ENCODE assay signal across 15 cellular contexts in genomic region chr12:106033161-106033675, GRCh38.
DNase-seq lines count a peak whose midpoint lies in the region; ATAC-seq, FAIRE-seq and TF ChIP-seq lines count a peak whose summit lies in the region.
"Had no signal": no experiment of that assay in that cellular context is flagged by ENCODE, and none has a peak within 500 bp of the region (broad histone marks: within the 10 kb centered on the region; RNA-seq: fewer than 3 reads in every experiment).

No MANE protein-coding gene starts in this region.

- no peaks in the 10 kb centered on the region for H3K36me3 ChIP-seq in brain microvascular endothelial cell (replicated peaks)
- H3K36me3 ChIP-seq: Peyer's patch had no signal

- peaks cover 3% of the 10 kb centered on the region for H3K9me3 Mint-ChIP-seq in mesothelial cell of epicardium
- peaks cover 7% of the 10 kb centered on the region for H3K9me3 Mint-ChIP-seq in stimulated activated memory B cell treated with anti-CD40 and anti-IgM and Interleukin-4, amounts not matched to agents 10 μg/mL and 1 μg/mL and 100 μg/mL, for 72 hours

- H3K4me1 Mint-ChIP-seq in mesothelial cell of epicardium = peaks cover 28% of the 10 kb centered on the region
- H3K4me1 Mint-ChIP-seq in stimulated activated memory B cell treated with anti-CD40 and anti-IgM and Interleukin-4, amounts not matched to agents 10 μg/mL and 1 μg/mL and 100 μg/mL, for 72 hours = no peaks in the 10 kb centered on the region

- no peak overlapping the region for H3K4me3 Mint-ChIP-seq in mesothelial cell of epicardium
- no peak overlapping the region for H3K4me3 Mint-ChIP-seq in stimulated activated memory B cell treated with anti-CD40 and anti-IgM and Interleukin-4, amounts not matched to agents 10 μg/mL and 1 μg/mL and 100 μg/mL, for 72 hours

- ATAC-seq in stimulated activated memory B cell treated with anti-CD40 and anti-IgM and Interleukin-4, amounts not matched to agents 10 μg/mL and 1 μg/mL and 100 μg/mL, for 72 hours = peak; percentile 39
- ATAC-seq in GM18505 (IDR thresholded peaks at IDR 0.05; ENCODE audit: unreplicated experiment) = no peak
- ATAC-seq in HG02973 (IDR thresholded peaks at IDR 0.05; ENCODE audit: unreplicated experiment) = no peak
- ATAC-seq: HCT116 had no signal

- no peaks in the 10 kb centered on the region for H3K36me3 Mint-ChIP-seq in mesothelial cell of epicardium
- no peaks in the 10 kb centered on the region for H3K36me3 Mint-ChIP-seq in stimulated activated memory B cell treated with anti-CD40 and anti-IgM and Interleukin-4, amounts not matched to agents 10 μg/mL and 1 μg/mL and 100 μg/mL, for 72 hours

- in situ Hi-C loops in brain microvascular endothelial cell (cut with HindIII; ENCODE audit: low pct_ligation_motif_present, low sequenced_read_pairs) = no loop called here

- H3K27ac ChIP-seq in brain microvascular endothelial cell = peak overlapping the region; percentile 55
- H3K27ac ChIP-seq: HL-60, Peyer's patch had no signal

- no peak overlapping the region for H3K4me3 ChIP-seq in brain microvascular endothelial cell (ENCODE audit: low read depth, low read length)
- H3K4me3 ChIP-seq: Peyer's patch had no signal

- TF ChIP-seq CTCF in brain microvascular endothelial cell (IDR thresholded peaks at IDR 0.05; ENCODE audit: low read depth, low read length, missing control alignments) (no peak), mesothelial cell of epicardium (IDR thresholded peaks at IDR 0.05; ENCODE audit: unreplicated experiment) (no peak)

- H3K27me3 Mint-ChIP-seq in mesothelial cell of epicardium (ENCODE audit: low read depth) = no peaks in the 10 kb centered on the region
- peaks cover 8% of the 10 kb centered on the region for H3K27me3 Mint-ChIP-seq in stimulated activated memory B cell treated with anti-CD40 and anti-IgM and Interleukin-4, amounts not matched to agents 10 μg/mL and 1 μg/mL and 100 μg/mL, for 72 hours

- no peaks in the 10 kb centered on the region for H3K27me3 ChIP-seq in brain microvascular endothelial cell (replicated peaks)
- H3K27me3 ChIP-seq: Peyer's patch had no signal

- DNase-seq in HTR-8/SVneo (ENCODE audit: insufficient read length, low spot score) (no peak), brain microvascular endothelial cell (no peak), mesothelial cell of epicardium (ENCODE audit: low spot score in 2 of 2, unreplicated experiment in 2 of 2) (no peak), CD1c-positive myeloid dendritic cell (ENCODE audit: extremely low spot score) (no peak)
- DNase-seq: KG1, NCI-H1092, NCI-H1694, NCI-H446, Peyer's patch, SHP77 treated with DMSO at 0.1 percent for 48 hours had no signal

- FAIRE-seq in HTR-8/SVneo (lab: Jason Lieb, UNC) = peak; percentile 66

- H3K27ac Mint-ChIP-seq in mesothelial cell of epicardium = peak overlapping the region; percentile 6
- no peak overlapping the region for H3K27ac Mint-ChIP-seq in stimulated activated memory B cell treated with anti-CD40 and anti-IgM and Interleukin-4, amounts not matched to agents 10 μg/mL and 1 μg/mL and 100 μg/mL, for 72 hours

- no peak for TF ChIP-seq POLR2A in GM18505 (IDR thresholded peaks at IDR 0.05; ENCODE audit: borderline replicate concordance, extremely low read depth, insufficient read depth, insufficient read length)
